30 cellular contexts compared by ENCODE assay signal in genomic region chr12:116638376-116638775, GRCh38.
"Had no signal": no experiment of that assay in that cellular context is flagged by ENCODE, and none has a peak within 500 bp of the region (broad histone marks: within the 10 kb centered on the region; RNA-seq: fewer than 3 reads in every experiment).

No MANE protein-coding gene starts in this region.

- ATAC-seq: activated naive CD4-positive, alpha-beta T cell treated with anti-CD3 and anti-CD28 coated beads, Interleukin-2, amount 50 U/mL, for 72 hours; activated T-cell treated with anti-CD3 and anti-CD28 coated beads, Interleukin-2, amount 50 U/mL, for 72 hours; esophagus mucosa; WTC11 had no signal

- H3K4me1 ChIP-seq: ascending aorta, breast epithelium, colonic mucosa had no signal

- H3K27ac ChIP-seq: ascending aorta, breast epithelium, cardiac muscle cell, colonic mucosa, dorsolateral prefrontal cortex had no signal

- H3K27me3 ChIP-seq: ascending aorta, breast epithelium, cardiac muscle cell, colonic mucosa had no signal

- H3K9me3 ChIP-seq: ascending aorta, breast epithelium, colonic mucosa had no signal

- DNase-seq: activated CD4-positive, alpha-beta memory T cell treated with anti-CD3 and anti-CD28 coated beads, Interleukin-2, amount 10 ng/mL, durations not matched to agents 7 days and 5 days; activated CD4-positive, alpha-beta T cell treated with anti-CD3 and anti-CD28 coated beads for 1 hour; activated CD4-positive, alpha-beta T cell treated with anti-CD3 and anti-CD28 coated beads for 4 hours; activated CD4-positive, alpha-beta T cell treated with anti-CD3 and anti-CD28 coated beads, Interleukin-2, amount 10 ng/mL, durations not matched to agents 7 days and 5 days; activated CD4-positive, alpha-beta T cell treated with anti-CD3 and anti-CD28 coated beads, Interleukin-2, amount 50 U/mL, for 4 hours; activated CD8-positive, alpha-beta memory T cell treated with anti-CD3 and anti-CD28 coated beads, Interleukin-2, amount 50 U/mL, for 48 hours; activated gamma-delta T cell; activated naive CD4-positive, alpha-beta T cell; activated naive CD4-positive, alpha-beta T cell treated with anti-CD3 and anti-CD28 coated beads, Interleukin-2, amount 10 ng/mL, durations not matched to agents 7 days and 5 days; activated naive CD8-positive, alpha-beta T cell treated with anti-CD3 and anti-CD28 coated beads, Interleukin-2, amount 10 ng/mL, durations not matched to agents 7 days and 5 days; activated T-cell treated with anti-CD3 and anti-CD28 coated beads for 4 hours; activated T-cell treated with anti-CD3 and anti-CD28 coated beads, Interleukin-2, amount 50 U/mL, for 24 hours; activated T-cell treated with anti-CD3 and anti-CD28 coated beads, Interleukin-2, amount 50 U/mL, for 72 hours; central memory CD4-positive, alpha-beta T cell; cerebellar nuclear complex; dorsolateral prefrontal cortex; effector memory CD4-positive, alpha-beta T cell; endodermal cell; foreskin fibroblast; head of caudate nucleus; hippocampal formation; T1000 had no signal

- FAIRE-seq: frontal cortex had no signal

- H3K36me3 ChIP-seq: ascending aorta, breast epithelium, cardiac muscle cell, colonic mucosa had no signal

- H3K4me3 ChIP-seq: ascending aorta, breast epithelium, cardiac muscle cell, colonic mucosa, dorsolateral prefrontal cortex had no signal
